Comparison of ENCODE assay signal across 1 cellular context in the genomic region with DNA sequence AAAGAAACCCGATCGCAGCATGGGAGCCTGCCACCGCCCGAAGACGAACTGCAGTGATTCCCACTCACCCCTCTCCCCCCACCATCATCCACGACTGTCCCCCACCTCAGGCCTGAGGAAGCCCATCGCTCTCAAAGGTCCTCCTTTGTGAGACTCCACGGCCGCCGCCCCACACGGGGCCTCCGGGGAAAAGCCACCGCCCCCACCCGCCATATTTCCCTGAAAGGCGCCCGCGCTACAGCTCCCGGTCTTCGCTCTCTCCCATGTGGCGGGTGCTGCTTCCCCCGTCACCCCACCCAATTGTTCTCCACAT.
TF ChIP-seq lines count a peak whose summit lies in the region.

No MANE protein-coding gene starts in this region.

TF ChIP-seq in GM23338, 12 proteins besides CTCF, POLR2A, EP300 and RAD21 (continued from another document):
- TF ChIP-seq, protein P1, sequence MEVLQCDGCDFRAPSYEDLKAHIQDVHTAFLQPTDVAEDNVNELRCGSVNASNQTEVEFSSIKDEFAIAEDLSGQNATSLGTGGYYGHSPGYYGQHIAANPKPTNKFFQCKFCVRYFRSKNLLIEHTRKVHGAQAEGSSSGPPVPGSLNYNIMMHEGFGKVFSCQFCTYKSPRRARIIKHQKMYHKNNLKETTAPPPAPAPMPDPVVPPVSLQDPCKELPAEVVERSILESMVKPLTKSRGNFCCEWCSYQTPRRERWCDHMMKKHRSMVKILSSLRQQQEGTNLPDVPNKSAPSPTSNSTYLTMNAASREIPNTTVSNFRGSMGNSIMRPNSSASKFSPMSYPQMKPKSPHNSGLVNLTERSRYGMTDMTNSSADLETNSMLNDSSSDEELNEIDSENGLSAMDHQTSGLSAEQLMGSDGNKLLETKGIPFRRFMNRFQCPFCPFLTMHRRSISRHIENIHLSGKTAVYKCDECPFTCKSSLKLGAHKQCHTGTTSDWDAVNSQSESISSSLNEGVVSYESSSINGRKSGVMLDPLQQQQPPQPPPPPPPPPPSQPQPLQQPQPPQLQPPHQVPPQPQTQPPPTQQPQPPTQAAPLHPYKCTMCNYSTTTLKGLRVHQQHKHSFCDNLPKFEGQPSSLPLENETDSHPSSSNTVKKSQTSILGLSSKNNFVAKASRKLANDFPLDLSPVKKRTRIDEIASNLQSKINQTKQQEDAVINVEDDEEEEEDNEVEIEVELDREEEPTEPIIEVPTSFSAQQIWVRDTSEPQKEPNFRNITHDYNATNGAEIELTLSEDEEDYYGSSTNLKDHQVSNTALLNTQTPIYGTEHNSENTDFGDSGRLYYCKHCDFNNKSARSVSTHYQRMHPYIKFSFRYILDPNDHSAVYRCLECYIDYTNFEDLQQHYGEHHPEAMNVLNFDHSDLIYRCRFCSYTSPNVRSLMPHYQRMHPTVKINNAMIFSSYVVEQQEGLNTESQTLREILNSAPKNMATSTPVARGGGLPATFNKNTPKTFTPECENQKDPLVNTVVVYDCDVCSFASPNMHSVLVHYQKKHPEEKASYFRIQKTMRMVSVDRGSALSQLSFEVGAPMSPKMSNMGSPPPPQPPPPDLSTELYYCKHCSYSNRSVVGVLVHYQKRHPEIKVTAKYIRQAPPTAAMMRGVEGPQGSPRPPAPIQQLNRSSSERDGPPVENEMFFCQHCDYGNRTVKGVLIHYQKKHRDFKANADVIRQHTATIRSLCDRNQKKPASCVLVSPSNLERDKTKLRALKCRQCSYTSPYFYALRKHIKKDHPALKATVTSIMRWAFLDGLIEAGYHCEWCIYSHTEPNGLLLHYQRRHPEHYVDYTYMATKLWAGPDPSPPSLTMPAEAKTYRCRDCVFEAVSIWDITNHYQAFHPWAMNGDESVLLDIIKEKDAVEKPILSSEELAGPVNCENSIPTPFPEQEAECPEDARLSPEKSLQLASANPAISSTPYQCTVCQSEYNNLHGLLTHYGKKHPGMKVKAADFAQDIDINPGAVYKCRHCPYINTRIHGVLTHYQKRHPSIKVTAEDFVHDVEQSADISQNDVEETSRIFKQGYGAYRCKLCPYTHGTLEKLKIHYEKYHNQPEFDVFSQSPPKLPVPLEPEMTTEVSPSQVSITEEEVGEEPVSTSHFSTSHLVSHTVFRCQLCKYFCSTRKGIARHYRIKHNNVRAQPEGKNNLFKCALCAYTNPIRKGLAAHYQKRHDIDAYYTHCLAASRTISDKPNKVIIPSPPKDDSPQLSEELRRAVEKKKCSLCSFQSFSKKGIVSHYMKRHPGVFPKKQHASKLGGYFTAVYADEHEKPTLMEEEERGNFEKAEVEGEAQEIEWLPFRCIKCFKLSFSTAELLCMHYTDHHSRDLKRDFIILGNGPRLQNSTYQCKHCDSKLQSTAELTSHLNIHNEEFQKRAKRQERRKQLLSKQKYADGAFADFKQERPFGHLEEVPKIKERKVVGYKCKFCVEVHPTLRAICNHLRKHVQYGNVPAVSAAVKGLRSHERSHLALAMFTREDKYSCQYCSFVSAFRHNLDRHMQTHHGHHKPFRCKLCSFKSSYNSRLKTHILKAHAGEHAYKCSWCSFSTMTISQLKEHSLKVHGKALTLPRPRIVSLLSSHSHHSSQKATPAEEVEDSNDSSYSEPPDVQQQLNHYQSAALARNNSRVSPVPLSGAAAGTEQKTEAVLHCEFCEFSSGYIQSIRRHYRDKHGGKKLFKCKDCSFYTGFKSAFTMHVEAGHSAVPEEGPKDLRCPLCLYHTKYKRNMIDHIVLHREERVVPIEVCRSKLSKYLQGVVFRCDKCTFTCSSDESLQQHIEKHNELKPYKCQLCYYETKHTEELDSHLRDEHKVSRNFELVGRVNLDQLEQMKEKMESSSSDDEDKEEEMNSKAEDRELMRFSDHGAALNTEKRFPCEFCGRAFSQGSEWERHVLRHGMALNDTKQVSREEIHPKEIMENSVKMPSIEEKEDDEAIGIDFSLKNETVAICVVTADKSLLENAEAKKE (CRISPR knock-in tag; IDR thresholded peaks at IDR 0.05): no peak
- TF ChIP-seq, protein P2, sequence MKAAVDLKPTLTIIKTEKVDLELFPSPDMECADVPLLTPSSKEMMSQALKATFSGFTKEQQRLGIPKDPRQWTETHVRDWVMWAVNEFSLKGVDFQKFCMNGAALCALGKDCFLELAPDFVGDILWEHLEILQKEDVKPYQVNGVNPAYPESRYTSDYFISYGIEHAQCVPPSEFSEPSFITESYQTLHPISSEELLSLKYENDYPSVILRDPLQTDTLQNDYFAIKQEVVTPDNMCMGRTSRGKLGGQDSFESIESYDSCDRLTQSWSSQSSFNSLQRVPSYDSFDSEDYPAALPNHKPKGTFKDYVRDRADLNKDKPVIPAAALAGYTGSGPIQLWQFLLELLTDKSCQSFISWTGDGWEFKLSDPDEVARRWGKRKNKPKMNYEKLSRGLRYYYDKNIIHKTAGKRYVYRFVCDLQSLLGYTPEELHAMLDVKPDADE (IDR thresholded peaks at IDR 0.05): no peak
- TF ChIP-seq EZH2 (IDR thresholded peaks at IDR 0.05; ENCODE audit: low read depth, unreplicated experiment) (no peak), CREB1 (CRISPR knock-in tag; IDR thresholded peaks at IDR 0.05; ENCODE audit: low read depth) (no peak)
